Comparison of ENCODE assay signal across 8 cellular contexts in the genomic region with DNA sequence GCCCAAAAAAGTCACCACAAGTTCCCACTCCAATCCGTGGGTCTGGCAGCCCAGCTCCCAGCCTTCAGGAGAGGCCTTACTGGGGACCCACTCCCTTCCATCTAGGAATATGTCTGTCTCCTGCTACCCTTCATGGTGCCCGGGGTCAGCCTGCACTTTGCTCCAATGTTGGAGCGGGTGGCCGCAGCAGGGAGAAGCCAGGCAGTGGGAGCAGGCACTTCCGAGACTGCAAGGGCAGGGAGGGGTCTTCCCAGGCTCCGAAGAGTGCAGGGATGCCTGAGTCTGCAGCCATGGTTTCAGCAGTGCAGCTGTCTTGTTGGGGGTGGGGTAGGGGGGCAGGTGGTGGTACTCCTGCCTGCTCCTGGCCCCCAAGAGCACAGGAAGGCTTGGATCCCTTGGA.
"Had no signal": no experiment of that assay in that cellular context is flagged by ENCODE, and none has a peak within 500 bp of the region (broad histone marks: within the 10 kb centered on the region; RNA-seq: fewer than 3 reads in every experiment).

No MANE protein-coding gene starts in this region.

- H2AFZ ChIP-seq: GM23248 had no signal

- DNase-seq: GM23248, GOT3, H7, HFFc6, IMR-90 had no signal

- FAIRE-seq: HTR-8/SVneo had no signal

- ATAC-seq: HCT116 had no signal

- H3K9ac ChIP-seq: GM23248 had no signal

- H3K27ac ChIP-seq: GM23248 had no signal

- H3K9me3 ChIP-seq: HAP-1 had no signal

- H3K4me1 ChIP-seq: HAP-1 had no signal

- H3K4me3 ChIP-seq: GM23248, HAP-1 had no signal

- H3K36me3 ChIP-seq: HAP-1 had no signal
